22 cellular contexts compared by ENCODE assay signal in genomic region chr19:46906221-46906620, GRCh38.
"Had no signal": no experiment of that assay in that cellular context is flagged by ENCODE, and none has a peak within 500 bp of the region (broad histone marks: within the 10 kb centered on the region; RNA-seq: fewer than 3 reads in every experiment).

No MANE protein-coding gene starts in this region.

- H3K9me3 Mint-ChIP-seq: activated T-cell treated with anti-CD3 and anti-CD28 coated beads, Interleukin-2, amount 50 U/mL, for 4 hours; T-cell had no signal

- H3K4me3 ChIP-seq: body of pancreas, colonic mucosa, dorsolateral prefrontal cortex, esophagus squamous epithelium, gastrocnemius medialis, sigmoid colon, smooth muscle cell, thoracic aorta, upper lobe of right lung had no signal

- H3K4me3 Mint-ChIP-seq: activated T-cell treated with anti-CD3 and anti-CD28 coated beads, Interleukin-2, amount 50 U/mL, for 4 hours; nephron progenitor cell; T-cell had no signal

- DNase-seq: activated CD4-positive, alpha-beta T cell treated with anti-CD3 and anti-CD28 coated beads for 1 hour; activated CD4-positive, alpha-beta T cell treated with anti-CD3 and anti-CD28 coated beads, Interleukin-2, amount 50 U/mL, for 1 hour; activated CD8-positive, alpha-beta memory T cell treated with anti-CD3 and anti-CD28 coated beads, Interleukin-2, amount 50 U/mL, for 48 hours; activated naive CD4-positive, alpha-beta T cell treated with Interleukin-2 at 50 U/mL for 16 hours; activated T-cell treated with anti-CD3 and anti-CD28 coated beads, Interleukin-2, amount 50 U/mL, for 4 hours; body of pancreas; central memory CD4-positive, alpha-beta T cell; colonic mucosa; dorsolateral prefrontal cortex; esophagus squamous epithelium; gastrocnemius medialis; hypothalamus; left ventricle myocardium superior; nephron progenitor cell; retina; sigmoid colon; stimulated activated CD4-positive, alpha-beta T cell treated with anti-CD3 and anti-CD28 coated beads, Interleukin-2, amount 100 ng/mL, for 48 hours; stimulated activated naive CD4-positive, alpha-beta T cell treated with Interleukin-2 at 50 U/mL for 16 hours; T-cell; upper lobe of right lung had no signal

- H3K4me2 ChIP-seq: smooth muscle cell had no signal

- H3K36me3 ChIP-seq: colonic mucosa, esophagus squamous epithelium, gastrocnemius medialis, sigmoid colon, thoracic aorta, upper lobe of right lung had no signal

- H3K27me3 Mint-ChIP-seq: T-cell had no signal

- H3K27ac ChIP-seq: body of pancreas, colonic mucosa, esophagus squamous epithelium, sigmoid colon, thoracic aorta, upper lobe of right lung had no signal

- H3K27ac Mint-ChIP-seq: nephron progenitor cell, T-cell had no signal

- ATAC-seq: activated T-cell treated with anti-CD3 and anti-CD28 coated beads, Interleukin-2, amount 50 U/mL, for 4 hours; body of pancreas; gastrocnemius medialis; left ventricle myocardium superior; T-cell; upper lobe of right lung had no signal

- H3K27me3 ChIP-seq: body of pancreas, colonic mucosa, dorsolateral prefrontal cortex, esophagus squamous epithelium, gastrocnemius medialis, sigmoid colon, upper lobe of right lung had no signal

- H3K9me3 ChIP-seq: body of pancreas, colonic mucosa, esophagus squamous epithelium, gastrocnemius medialis, sigmoid colon, thoracic aorta, upper lobe of right lung had no signal
